ENCODE assay signal across 9 cellular contexts in genomic region chr9:112753725-112754124, GRCh38. TPM values are rescaled to one million over a fixed set of nuclear protein-coding genes. Genes with fewer than 3 reads are reported as not detected.
DNase-seq lines count a peak whose midpoint lies in the region; ATAC-seq and TF ChIP-seq lines count a peak whose summit lies in the region.
"Had no signal": no experiment of that assay in that cellular context is flagged by ENCODE, and none has a peak within 500 bp of the region (broad histone marks: within the 10 kb centered on the region; RNA-seq: fewer than 3 reads in every experiment).

No MANE protein-coding gene starts in this region.

- H3K27me3 ChIP-seq in sigmoid colon: no peaks in the 10 kb centered on the region
- no peaks in the 10 kb centered on the region for H3K27me3 ChIP-seq in WERI-Rb-1 (ENCODE audit: insufficient read depth, low read depth, severe bottlenecking)

- peaks cover 13% of the 10 kb centered on the region for H3K36me3 Mint-ChIP-seq in effector memory CD8-positive, alpha-beta T cell (ENCODE audit: insufficient read depth)

- intact Hi-C loops in sigmoid colon (cut with DNase I): no loop called here

- H3K4me1 ChIP-seq in sigmoid colon: peaks cover 0 to 77% (median 68%) of the 10 kb centered on the region in 4 donors

- no peak for TF ChIP-seq POLR2A in sigmoid colon (IDR thresholded peaks at IDR 0.05)

- no peak for TF ChIP-seq EP300 in sigmoid colon (IDR thresholded peaks at IDR 0.05)

- H3K27me3 Mint-ChIP-seq in effector memory CD8-positive, alpha-beta T cell: no peaks in the 10 kb centered on the region

- H3K27ac Mint-ChIP-seq in effector memory CD8-positive, alpha-beta T cell: peak overlapping the region in 1 of 2 donors; percentile 80

- H3K9me3 Mint-ChIP-seq in effector memory CD8-positive, alpha-beta T cell: no peaks in the 10 kb centered on the region

- H3K4me3 ChIP-seq in sigmoid colon (no peak overlapping the region), WERI-Rb-1 (ENCODE audit: low read depth, low read length) (no peak overlapping the region)

- H3K36me3 ChIP-seq in sigmoid colon (no peaks in the 10 kb centered on the region), WERI-Rb-1 (peaks cover 15% of the 10 kb centered on the region)

- peak overlapping the region; percentile 64 to 82 for H3K4me3 Mint-ChIP-seq in effector memory CD8-positive, alpha-beta T cell

- no peak for TF ChIP-seq CTCF in sigmoid colon (IDR thresholded peaks at IDR 0.05)
- TF ChIP-seq CTCF in WERI-Rb-1 (IDR thresholded peaks at IDR 0.05; ENCODE audit: low read depth, low read length): no peak

- H3K27ac ChIP-seq in sigmoid colon (peak overlapping the region; percentile 63 to 89 (median 76)), WERI-Rb-1 (no peak overlapping the region)
- H3K27ac ChIP-seq: VCaP had no signal

- WGBS in sigmoid colon, 2 donors: 76 to 78% methylated on average over 2 of the region's 2 CpGs

- ATAC-seq in effector memory CD8-positive, alpha-beta T cell (replicated peaks): no peak
- ATAC-seq in left lobe of liver: no peak

- peaks cover 54 to 79% of the 10 kb centered on the region in 2 donors for H3K4me1 Mint-ChIP-seq in effector memory CD8-positive, alpha-beta T cell (ENCODE audit: low read depth in 2 of 2)

- peak; percentile 83 for DNase-seq in GM03348 (ENCODE audit: low spot score)
- peak; percentile 78 for DNase-seq in RPMI7951 (ENCODE audit: low read depth)
- DNase-seq in effector memory CD8-positive, alpha-beta T cell: no peak
- no peak for DNase-seq in sigmoid colon
- DNase-seq in left lobe of liver (ENCODE audit: low spot score): no peak
- DNase-seq in WERI-Rb-1: no peak
- DNase-seq in NCI-H1436 (lab: John Stamatoyannopoulos, UW): no peak
- DNase-seq in hypothalamus (lab: John Stamatoyannopoulos, UW): no peak

- H3K9me3 ChIP-seq in sigmoid colon: no peaks in the 10 kb centered on the region
- H3K9me3 ChIP-seq in WERI-Rb-1 (ENCODE audit: severe bottlenecking): no peaks in the 10 kb centered on the region

RNA-seq across cellular contexts. Expression of gene SNX30, which starts 3.2 kb away (rescaled TPM):
- 7.0 and 9.0 TPM in 2 replicates for total RNA-seq in RPMI7951 (2014; rRNA removed; shearing (Covaris generic))
- 1 to 10 TPM; 6.4 to 10.0 (median 8.2) TPM for total RNA-seq in sigmoid colon
- 10 to 100 TPM in 1 of 3 donors, 1 to 10 TPM in 2; 7.8 to 16.4 (median 9.3) TPM for polyA plus RNA-seq in sigmoid colon
- total RNA-seq in left lobe of liver: 6.0 TPM

RNA-seq across cellular contexts. Expression of gene INIP, which starts 35.8 kb away (rescaled TPM):
- total RNA-seq in RPMI7951 (2014; rRNA removed; shearing (Covaris generic)): 18.5 and 18.6 TPM in 2 replicates
- 10 to 100 TPM; 10.0 to 16.8 (median 12.3) TPM for total RNA-seq in sigmoid colon
- 10 to 100 TPM; 12.6 to 28.4 (median 19.6) TPM for polyA plus RNA-seq in sigmoid colon
- 7.3 TPM for total RNA-seq in left lobe of liver

Comparison
In these comparisons a context has a peak if more than half of its experiments do, and no peak if none do; other contexts are left out.
1. DNase-seq: peak in GM03348 (single experiment) and RPMI7951 (single experiment); none in effector memory CD8-positive, alpha-beta T cell (0 of 3), sigmoid colon (single experiment), left lobe of liver (single experiment), WERI-Rb-1 (single experiment), NCI-H1436 (single experiment) and hypothalamus (0 of 51).